Comparison of ENCODE assay signal across 12 cellular contexts in the genomic region with DNA sequence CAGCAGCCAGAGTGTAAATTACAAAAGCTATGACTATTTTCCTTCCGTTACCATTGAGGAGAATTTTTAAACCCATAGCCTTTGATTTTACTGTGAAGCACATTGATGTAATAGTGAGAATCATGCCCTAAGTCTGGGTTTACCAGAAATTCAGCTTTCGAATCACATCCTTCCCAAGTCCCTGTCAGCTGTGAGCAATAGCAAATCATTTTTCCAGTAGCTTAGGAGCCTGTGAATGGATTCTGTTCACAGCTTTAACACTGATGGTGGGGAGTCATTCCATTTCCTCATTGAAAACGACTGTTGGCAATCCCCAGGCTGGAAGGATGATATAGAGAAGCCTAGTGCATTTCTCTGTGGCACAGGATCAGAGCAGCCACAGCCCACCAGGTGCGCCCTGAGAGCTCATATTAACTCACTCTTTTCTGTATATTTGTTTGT.
DNase-seq lines count a peak whose midpoint lies in the region; ATAC-seq and TF ChIP-seq lines count a peak whose summit lies in the region.
"Had no signal": no experiment of that assay in that cellular context is flagged by ENCODE, and none has a peak within 500 bp of the region (broad histone marks: within the 10 kb centered on the region; RNA-seq: fewer than 3 reads in every experiment).

No MANE protein-coding gene starts in this region.

- DNase-seq in activated CD8-positive, alpha-beta memory T cell treated with anti-CD3 and anti-CD28 coated beads for 24 hours, result peak; percentile 62
- DNase-seq in activated CD8-positive, alpha-beta memory T cell treated with anti-CD3 and anti-CD28 coated beads, Interleukin-2, amount 50 U/mL, for 4 hours, result no peak
- peak; percentile 51 for DNase-seq in activated CD8-positive, alpha-beta memory T cell treated with anti-CD3 and anti-CD28 coated beads, Interleukin-2, amount 10 ng/mL, durations not matched to agents 7 days and 5 days
- peak in 1 of 2 donors; percentile 69 for DNase-seq in stimulated activated effector memory CD8-positive, alpha-beta T cell treated with anti-CD3 and anti-CD28 coated beads, Interleukin-12 subunit alpha, Interleukin-12 subunit beta, amount 100 ng/mL, for 72 hours (ENCODE audit: low spot score in 2 of 2)
- DNase-seq in NCI-H2029 (lab: John Stamatoyannopoulos, UW) (no peak), iPS-NIHi11 (ENCODE audit: low spot score) (no peak), GM13977 (ENCODE audit: low spot score) (no peak)
- DNase-seq: IMR-90, NCI-H82, small intestine, SW 1271 had no signal

- peaks cover 44% of the 10 kb centered on the region for H3K4me1 Mint-ChIP-seq in activated CD8-positive, alpha-beta memory T cell treated with anti-CD3 and anti-CD28 coated beads, Interleukin-2, amount 10 ng/mL, durations not matched to agents 7 days and 5 days
- peaks cover 38% of the 10 kb centered on the region for H3K4me1 Mint-ChIP-seq in stimulated activated effector memory CD8-positive, alpha-beta T cell treated with anti-CD3 and anti-CD28 coated beads, Interleukin-12 subunit alpha, Interleukin-12 subunit beta, amount 100 ng/mL, for 72 hours

- in situ Hi-C loops in GM13977 (cut with MboI; ENCODE audit: low pct_unique_long_range_greater_than_20kb, low sequenced_read_pairs, unreplicated experiment), result no loop called here

- peak overlapping the region; percentile 65 for H3K27ac Mint-ChIP-seq in activated CD8-positive, alpha-beta memory T cell treated with anti-CD3 and anti-CD28 coated beads, Interleukin-2, amount 10 ng/mL, durations not matched to agents 7 days and 5 days
- H3K27ac Mint-ChIP-seq in stimulated activated effector memory CD8-positive, alpha-beta T cell treated with anti-CD3 and anti-CD28 coated beads, Interleukin-12 subunit alpha, Interleukin-12 subunit beta, amount 100 ng/mL, for 72 hours, result peak overlapping the region; percentile 56

- H3K9me3 Mint-ChIP-seq in activated CD8-positive, alpha-beta memory T cell treated with anti-CD3 and anti-CD28 coated beads, Interleukin-2, amount 10 ng/mL, durations not matched to agents 7 days and 5 days (ENCODE audit: low read depth), result no peaks in the 10 kb centered on the region
- no peaks in the 10 kb centered on the region for H3K9me3 Mint-ChIP-seq in stimulated activated effector memory CD8-positive, alpha-beta T cell treated with anti-CD3 and anti-CD28 coated beads, Interleukin-12 subunit alpha, Interleukin-12 subunit beta, amount 100 ng/mL, for 72 hours

- CTCF ChIA-PET in activated CD8-positive, alpha-beta memory T cell treated with anti-CD3 and anti-CD28 coated beads, Interleukin-2, amount 10 ng/mL, durations not matched to agents 7 days and 5 days (lab: Charles Lee), result interaction anchor here (0.9 to 3.0 kb wide), 5 partner anchors 12 to 248 kb away, joined by 3 to 18 read pairs (median 4); no protein-coding TSS in a partner anchor

- no peak for TF ChIP-seq CTCF in GM13977 (IDR thresholded peaks at IDR 0.05; ENCODE audit: extremely low read depth, insufficient read depth, missing control alignments)

- H3K36me3 Mint-ChIP-seq in activated CD8-positive, alpha-beta memory T cell treated with anti-CD3 and anti-CD28 coated beads, Interleukin-2, amount 10 ng/mL, durations not matched to agents 7 days and 5 days, result peaks cover 7% of the 10 kb centered on the region
- no peaks in the 10 kb centered on the region for H3K36me3 Mint-ChIP-seq in stimulated activated effector memory CD8-positive, alpha-beta T cell treated with anti-CD3 and anti-CD28 coated beads, Interleukin-12 subunit alpha, Interleukin-12 subunit beta, amount 100 ng/mL, for 72 hours

- peak; percentile 64 for ATAC-seq in HG02870 (IDR thresholded peaks at IDR 0.05; ENCODE audit: unreplicated experiment)
- ATAC-seq in activated CD8-positive, alpha-beta memory T cell treated with anti-CD3 and anti-CD28 coated beads, Interleukin-2, amount 10 ng/mL, durations not matched to agents 7 days and 5 days, result peak; percentile 78
- peak; percentile 96 for ATAC-seq in stimulated activated effector memory CD8-positive, alpha-beta T cell treated with anti-CD3 and anti-CD28 coated beads, Interleukin-12 subunit alpha, Interleukin-12 subunit beta, amount 100 ng/mL, for 72 hours

- no peaks in the 10 kb centered on the region for H3K27me3 Mint-ChIP-seq in activated CD8-positive, alpha-beta memory T cell treated with anti-CD3 and anti-CD28 coated beads, Interleukin-2, amount 10 ng/mL, durations not matched to agents 7 days and 5 days

- H3K4me3 Mint-ChIP-seq in activated CD8-positive, alpha-beta memory T cell treated with anti-CD3 and anti-CD28 coated beads, Interleukin-2, amount 10 ng/mL, durations not matched to agents 7 days and 5 days, result no peak overlapping the region
- H3K4me3 Mint-ChIP-seq in stimulated activated effector memory CD8-positive, alpha-beta T cell treated with anti-CD3 and anti-CD28 coated beads, Interleukin-12 subunit alpha, Interleukin-12 subunit beta, amount 100 ng/mL, for 72 hours, result peak overlapping the region; percentile 30

Comparison
In these comparisons a context has a peak if more than half of its experiments do, and no peak if none do; other contexts are left out.
1. DNase-seq: peak in activated CD8-positive, alpha-beta memory T cell treated with anti-CD3 and anti-CD28 coated beads for 24 hours (single experiment) and activated CD8-positive, alpha-beta memory T cell treated with anti-CD3 and anti-CD28 coated beads, Interleukin-2, amount 10 ng/mL, durations not matched to agents 7 days and 5 days (single experiment); none in activated CD8-positive, alpha-beta memory T cell treated with anti-CD3 and anti-CD28 coated beads, Interleukin-2, amount 50 U/mL, for 4 hours (single experiment), NCI-H2029 (single experiment), iPS-NIHi11 (single experiment) and GM13977 (single experiment).
2. Peak in every context shown above with its lines, with median percentiles within 50 percentile points of each other: ATAC-seq.